Comparison of ENCODE assay signal across 1 cellular context in the genomic region with DNA sequence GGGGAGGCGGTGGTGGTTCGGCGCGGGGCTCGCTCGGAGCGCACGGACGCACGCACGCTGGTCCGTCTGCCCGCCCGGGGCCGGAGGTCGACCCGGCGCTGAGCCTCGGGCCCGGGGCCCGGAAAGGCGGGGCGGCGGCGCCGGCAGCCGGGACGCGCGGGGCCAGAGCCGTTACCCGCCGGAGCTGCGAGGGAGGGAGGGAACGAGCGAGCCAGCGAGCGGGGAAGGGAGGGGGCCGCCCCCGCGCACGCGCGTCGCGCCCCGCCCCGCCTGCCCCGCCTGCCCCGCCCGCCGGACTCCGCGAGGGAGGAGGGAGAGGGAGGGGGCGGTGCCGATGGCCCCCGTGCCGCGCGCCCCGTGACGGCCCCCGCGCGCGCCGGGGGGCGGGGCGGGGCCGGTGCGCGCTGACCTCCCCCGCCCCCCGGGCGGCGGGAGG.
TF ChIP-seq lines count a peak whose summit lies in the region.

No MANE protein-coding gene starts in this region.

TF ChIP-seq in HepG2, 621 proteins besides CTCF, POLR2A, EP300 and RAD21 (continues in another document):
- TF ChIP-seq ARNTL (CRISPR knock-in tag; IDR thresholded peaks at IDR 0.05), result no peak
- no peak for TF ChIP-seq GATAD1 (CRISPR knock-in tag; IDR thresholded peaks at IDR 0.05)
- TF ChIP-seq RBFOX2 (IDR thresholded peaks at IDR 0.05; ENCODE audit: low read depth, low read length), result peak; percentile 84
- TF ChIP-seq SP1 (IDR thresholded peaks at IDR 0.05), result no peak
- peak; percentile 31; the same call in 1 of the 2 replicates for TF ChIP-seq SP1 (CRISPR knock-in tag; IDR thresholded peaks at IDR 0.05)
- no peak for TF ChIP-seq NFKB2 (CRISPR knock-in tag; IDR thresholded peaks at IDR 0.05; ENCODE audit: borderline replicate concordance)
- TF ChIP-seq HES4 (CRISPR knock-in tag; IDR thresholded peaks at IDR 0.05; ENCODE audit: borderline replicate concordance), result peak; percentile 58; the same call in 1 of the 2 replicates
- no peak for TF ChIP-seq HOXD1 (CRISPR knock-in tag; IDR thresholded peaks at IDR 0.05)
- TF ChIP-seq, protein P1, sequence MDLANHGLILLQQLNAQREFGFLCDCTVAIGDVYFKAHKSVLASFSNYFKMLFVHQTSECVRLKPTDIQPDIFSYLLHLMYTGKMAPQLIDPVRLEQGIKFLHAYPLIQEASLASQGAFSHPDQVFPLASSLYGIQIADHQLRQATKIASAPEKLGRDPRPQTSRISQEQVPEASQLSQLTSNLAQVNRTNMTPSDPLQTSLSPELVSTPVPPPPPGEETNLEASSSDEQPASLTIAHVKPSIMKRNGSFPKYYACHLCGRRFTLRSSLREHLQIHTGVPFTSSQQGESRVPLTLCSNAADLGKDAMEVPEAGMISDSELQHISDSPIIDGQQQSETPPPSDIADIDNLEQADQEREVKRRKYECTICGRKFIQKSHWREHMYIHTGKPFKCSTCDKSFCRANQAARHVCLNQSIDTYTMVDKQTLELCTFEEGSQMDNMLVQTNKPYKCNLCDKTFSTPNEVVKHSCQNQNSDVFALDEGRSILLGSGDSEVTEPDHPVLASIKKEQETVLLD (CRISPR knock-in tag; IDR thresholded peaks at IDR 0.05; ENCODE audit: low read depth), result peak; percentile 87
- no peak for TF ChIP-seq ZKSCAN5 (CRISPR knock-in tag; IDR thresholded peaks at IDR 0.05)
- no peak for TF ChIP-seq ZNF850 (CRISPR knock-in tag; conservative IDR thresholded peaks at IDR 0.05)
- TF ChIP-seq ZNF292 (CRISPR knock-in tag; IDR thresholded peaks at IDR 0.05; ENCODE audit: borderline replicate concordance, low read depth), result no peak
- TF ChIP-seq, protein P2, sequence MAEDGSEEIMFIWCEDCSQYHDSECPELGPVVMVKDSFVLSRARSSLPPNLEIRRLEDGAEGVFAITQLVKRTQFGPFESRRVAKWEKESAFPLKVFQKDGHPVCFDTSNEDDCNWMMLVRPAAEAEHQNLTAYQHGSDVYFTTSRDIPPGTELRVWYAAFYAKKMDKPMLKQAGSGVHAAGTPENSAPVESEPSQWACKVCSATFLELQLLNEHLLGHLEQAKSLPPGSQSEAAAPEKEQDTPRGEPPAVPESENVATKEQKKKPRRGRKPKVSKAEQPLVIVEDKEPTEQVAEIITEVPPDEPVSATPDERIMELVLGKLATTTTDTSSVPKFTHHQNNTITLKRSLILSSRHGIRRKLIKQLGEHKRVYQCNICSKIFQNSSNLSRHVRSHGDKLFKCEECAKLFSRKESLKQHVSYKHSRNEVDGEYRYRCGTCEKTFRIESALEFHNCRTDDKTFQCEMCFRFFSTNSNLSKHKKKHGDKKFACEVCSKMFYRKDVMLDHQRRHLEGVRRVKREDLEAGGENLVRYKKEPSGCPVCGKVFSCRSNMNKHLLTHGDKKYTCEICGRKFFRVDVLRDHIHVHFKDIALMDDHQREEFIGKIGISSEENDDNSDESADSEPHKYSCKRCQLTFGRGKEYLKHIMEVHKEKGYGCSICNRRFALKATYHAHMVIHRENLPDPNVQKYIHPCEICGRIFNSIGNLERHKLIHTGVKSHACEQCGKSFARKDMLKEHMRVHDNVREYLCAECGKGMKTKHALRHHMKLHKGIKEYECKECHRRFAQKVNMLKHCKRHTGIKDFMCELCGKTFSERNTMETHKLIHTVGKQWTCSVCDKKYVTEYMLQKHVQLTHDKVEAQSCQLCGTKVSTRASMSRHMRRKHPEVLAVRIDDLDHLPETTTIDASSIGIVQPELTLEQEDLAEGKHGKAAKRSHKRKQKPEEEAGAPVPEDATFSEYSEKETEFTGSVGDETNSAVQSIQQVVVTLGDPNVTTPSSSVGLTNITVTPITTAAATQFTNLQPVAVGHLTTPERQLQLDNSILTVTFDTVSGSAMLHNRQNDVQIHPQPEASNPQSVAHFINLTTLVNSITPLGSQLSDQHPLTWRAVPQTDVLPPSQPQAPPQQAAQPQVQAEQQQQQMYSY (CRISPR knock-in tag; IDR thresholded peaks at IDR 0.05), result no peak
- no peak for TF ChIP-seq KAT7 (CRISPR knock-in tag; IDR thresholded peaks at IDR 0.05; ENCODE audit: borderline replicate concordance)
- TF ChIP-seq MXI1 (IDR thresholded peaks at IDR 0.05; ENCODE audit: borderline replicate concordance, low read depth, low read length), result peak; percentile 2; the same call in 1 of the 3 replicates
- 0 out of 2 replicates have a peak, but pooled peaks have one; percentile 44 for TF ChIP-seq POLR2G (IDR thresholded peaks at IDR 0.05; ENCODE audit: low read depth, low read length)
- TF ChIP-seq, protein P3, sequence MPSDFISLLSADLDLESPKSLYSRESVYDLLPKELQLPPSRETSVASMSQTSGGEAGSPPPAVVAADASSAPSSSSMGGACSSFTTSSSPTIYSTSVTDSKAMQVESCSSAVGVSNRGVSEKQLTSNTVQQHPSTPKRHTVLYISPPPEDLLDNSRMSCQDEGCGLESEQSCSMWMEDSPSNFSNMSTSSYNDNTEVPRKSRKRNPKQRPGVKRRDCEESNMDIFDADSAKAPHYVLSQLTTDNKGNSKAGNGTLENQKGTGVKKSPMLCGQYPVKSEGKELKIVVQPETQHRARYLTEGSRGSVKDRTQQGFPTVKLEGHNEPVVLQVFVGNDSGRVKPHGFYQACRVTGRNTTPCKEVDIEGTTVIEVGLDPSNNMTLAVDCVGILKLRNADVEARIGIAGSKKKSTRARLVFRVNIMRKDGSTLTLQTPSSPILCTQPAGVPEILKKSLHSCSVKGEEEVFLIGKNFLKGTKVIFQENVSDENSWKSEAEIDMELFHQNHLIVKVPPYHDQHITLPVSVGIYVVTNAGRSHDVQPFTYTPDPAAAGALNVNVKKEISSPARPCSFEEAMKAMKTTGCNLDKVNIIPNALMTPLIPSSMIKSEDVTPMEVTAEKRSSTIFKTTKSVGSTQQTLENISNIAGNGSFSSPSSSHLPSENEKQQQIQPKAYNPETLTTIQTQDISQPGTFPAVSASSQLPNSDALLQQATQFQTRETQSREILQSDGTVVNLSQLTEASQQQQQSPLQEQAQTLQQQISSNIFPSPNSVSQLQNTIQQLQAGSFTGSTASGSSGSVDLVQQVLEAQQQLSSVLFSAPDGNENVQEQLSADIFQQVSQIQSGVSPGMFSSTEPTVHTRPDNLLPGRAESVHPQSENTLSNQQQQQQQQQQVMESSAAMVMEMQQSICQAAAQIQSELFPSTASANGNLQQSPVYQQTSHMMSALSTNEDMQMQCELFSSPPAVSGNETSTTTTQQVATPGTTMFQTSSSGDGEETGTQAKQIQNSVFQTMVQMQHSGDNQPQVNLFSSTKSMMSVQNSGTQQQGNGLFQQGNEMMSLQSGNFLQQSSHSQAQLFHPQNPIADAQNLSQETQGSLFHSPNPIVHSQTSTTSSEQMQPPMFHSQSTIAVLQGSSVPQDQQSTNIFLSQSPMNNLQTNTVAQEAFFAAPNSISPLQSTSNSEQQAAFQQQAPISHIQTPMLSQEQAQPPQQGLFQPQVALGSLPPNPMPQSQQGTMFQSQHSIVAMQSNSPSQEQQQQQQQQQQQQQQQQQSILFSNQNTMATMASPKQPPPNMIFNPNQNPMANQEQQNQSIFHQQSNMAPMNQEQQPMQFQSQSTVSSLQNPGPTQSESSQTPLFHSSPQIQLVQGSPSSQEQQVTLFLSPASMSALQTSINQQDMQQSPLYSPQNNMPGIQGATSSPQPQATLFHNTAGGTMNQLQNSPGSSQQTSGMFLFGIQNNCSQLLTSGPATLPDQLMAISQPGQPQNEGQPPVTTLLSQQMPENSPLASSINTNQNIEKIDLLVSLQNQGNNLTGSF (CRISPR knock-in tag; IDR thresholded peaks at IDR 0.05), result no peak
- TF ChIP-seq MAZ (IDR thresholded peaks at IDR 0.05; ENCODE audit: borderline replicate concordance, low read depth, low read length), result peak; percentile 78; the same call in 1 of the 2 replicates
- peak; percentile 48; the same call in 1 of the 2 replicates for TF ChIP-seq MAZ (CRISPR knock-in tag; IDR thresholded peaks at IDR 0.05; ENCODE audit: low read depth)
- TF ChIP-seq, protein P4, sequence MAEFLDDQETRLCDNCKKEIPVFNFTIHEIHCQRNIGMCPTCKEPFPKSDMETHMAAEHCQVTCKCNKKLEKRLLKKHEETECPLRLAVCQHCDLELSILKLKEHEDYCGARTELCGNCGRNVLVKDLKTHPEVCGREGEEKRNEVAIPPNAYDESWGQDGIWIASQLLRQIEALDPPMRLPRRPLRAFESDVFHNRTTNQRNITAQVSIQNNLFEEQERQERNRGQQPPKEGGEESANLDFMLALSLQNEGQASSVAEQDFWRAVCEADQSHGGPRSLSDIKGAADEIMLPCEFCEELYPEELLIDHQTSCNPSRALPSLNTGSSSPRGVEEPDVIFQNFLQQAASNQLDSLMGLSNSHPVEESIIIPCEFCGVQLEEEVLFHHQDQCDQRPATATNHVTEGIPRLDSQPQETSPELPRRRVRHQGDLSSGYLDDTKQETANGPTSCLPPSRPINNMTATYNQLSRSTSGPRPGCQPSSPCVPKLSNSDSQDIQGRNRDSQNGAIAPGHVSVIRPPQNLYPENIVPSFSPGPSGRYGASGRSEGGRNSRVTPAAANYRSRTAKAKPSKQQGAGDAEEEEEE (CRISPR knock-in tag; IDR thresholded peaks at IDR 0.05; ENCODE audit: borderline replicate concordance), result no peak
- no peak for TF ChIP-seq ZNF432 (CRISPR knock-in tag; IDR thresholded peaks at IDR 0.05; ENCODE audit: borderline replicate concordance)
- no peak for TF ChIP-seq ZNF138 (CRISPR knock-in tag; IDR thresholded peaks at IDR 0.05; ENCODE audit: low read depth)
- TF ChIP-seq, protein P5, sequence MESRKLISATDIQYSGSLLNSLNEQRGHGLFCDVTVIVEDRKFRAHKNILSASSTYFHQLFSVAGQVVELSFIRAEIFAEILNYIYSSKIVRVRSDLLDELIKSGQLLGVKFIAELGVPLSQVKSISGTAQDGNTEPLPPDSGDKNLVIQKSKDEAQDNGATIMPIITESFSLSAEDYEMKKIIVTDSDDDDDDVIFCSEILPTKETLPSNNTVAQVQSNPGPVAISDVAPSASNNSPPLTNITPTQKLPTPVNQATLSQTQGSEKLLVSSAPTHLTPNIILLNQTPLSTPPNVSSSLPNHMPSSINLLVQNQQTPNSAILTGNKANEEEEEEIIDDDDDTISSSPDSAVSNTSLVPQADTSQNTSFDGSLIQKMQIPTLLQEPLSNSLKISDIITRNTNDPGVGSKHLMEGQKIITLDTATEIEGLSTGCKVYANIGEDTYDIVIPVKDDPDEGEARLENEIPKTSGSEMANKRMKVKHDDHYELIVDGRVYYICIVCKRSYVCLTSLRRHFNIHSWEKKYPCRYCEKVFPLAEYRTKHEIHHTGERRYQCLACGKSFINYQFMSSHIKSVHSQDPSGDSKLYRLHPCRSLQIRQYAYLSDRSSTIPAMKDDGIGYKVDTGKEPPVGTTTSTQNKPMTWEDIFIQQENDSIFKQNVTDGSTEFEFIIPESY (CRISPR knock-in tag; IDR thresholded peaks at IDR 0.05), result no peak
- TF ChIP-seq, protein P6, sequence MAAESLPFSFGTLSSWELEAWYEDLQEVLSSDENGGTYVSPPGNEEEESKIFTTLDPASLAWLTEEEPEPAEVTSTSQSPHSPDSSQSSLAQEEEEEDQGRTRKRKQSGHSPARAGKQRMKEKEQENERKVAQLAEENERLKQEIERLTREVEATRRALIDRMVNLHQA (CRISPR knock-in tag; IDR thresholded peaks at IDR 0.05), result no peak
- no peak for TF ChIP-seq ZFP36L1 (CRISPR knock-in tag; IDR thresholded peaks at IDR 0.05)
- TF ChIP-seq SP5 (CRISPR knock-in tag; IDR thresholded peaks at IDR 0.05; ENCODE audit: borderline replicate concordance, low read depth), result 0 out of 2 replicates have a peak, but pooled peaks have one; percentile 18
- TF ChIP-seq AGO1 (IDR thresholded peaks at IDR 0.05; ENCODE audit: low read depth, low read length, poor library complexity, severe bottlenecking), result no peak
- TF ChIP-seq, protein P7, sequence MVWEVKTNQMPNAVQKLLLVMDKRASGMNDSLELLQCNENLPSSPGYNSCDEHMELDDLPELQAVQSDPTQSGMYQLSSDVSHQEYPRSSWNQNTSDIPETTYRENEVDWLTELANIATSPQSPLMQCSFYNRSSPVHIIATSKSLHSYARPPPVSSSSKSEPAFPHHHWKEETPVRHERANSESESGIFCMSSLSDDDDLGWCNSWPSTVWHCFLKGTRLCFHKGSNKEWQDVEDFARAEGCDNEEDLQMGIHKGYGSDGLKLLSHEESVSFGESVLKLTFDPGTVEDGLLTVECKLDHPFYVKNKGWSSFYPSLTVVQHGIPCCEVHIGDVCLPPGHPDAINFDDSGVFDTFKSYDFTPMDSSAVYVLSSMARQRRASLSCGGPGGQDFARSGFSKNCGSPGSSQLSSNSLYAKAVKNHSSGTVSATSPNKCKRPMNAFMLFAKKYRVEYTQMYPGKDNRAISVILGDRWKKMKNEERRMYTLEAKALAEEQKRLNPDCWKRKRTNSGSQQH (CRISPR knock-in tag; IDR thresholded peaks at IDR 0.05; ENCODE audit: low read depth), result 0 out of 2 replicates have a peak, but pooled peaks have one; percentile 13
- 0 out of 2 replicates have a peak, but pooled peaks have one; percentile 3 for TF ChIP-seq NR2C2 (CRISPR knock-in tag; IDR thresholded peaks at IDR 0.05; ENCODE audit: borderline replicate concordance)
- no peak for TF ChIP-seq SOX6 (IDR thresholded peaks at IDR 0.05)
- TF ChIP-seq SOX6 (CRISPR knock-in tag; IDR thresholded peaks at IDR 0.05), result no peak
- TF ChIP-seq, protein P8, sequence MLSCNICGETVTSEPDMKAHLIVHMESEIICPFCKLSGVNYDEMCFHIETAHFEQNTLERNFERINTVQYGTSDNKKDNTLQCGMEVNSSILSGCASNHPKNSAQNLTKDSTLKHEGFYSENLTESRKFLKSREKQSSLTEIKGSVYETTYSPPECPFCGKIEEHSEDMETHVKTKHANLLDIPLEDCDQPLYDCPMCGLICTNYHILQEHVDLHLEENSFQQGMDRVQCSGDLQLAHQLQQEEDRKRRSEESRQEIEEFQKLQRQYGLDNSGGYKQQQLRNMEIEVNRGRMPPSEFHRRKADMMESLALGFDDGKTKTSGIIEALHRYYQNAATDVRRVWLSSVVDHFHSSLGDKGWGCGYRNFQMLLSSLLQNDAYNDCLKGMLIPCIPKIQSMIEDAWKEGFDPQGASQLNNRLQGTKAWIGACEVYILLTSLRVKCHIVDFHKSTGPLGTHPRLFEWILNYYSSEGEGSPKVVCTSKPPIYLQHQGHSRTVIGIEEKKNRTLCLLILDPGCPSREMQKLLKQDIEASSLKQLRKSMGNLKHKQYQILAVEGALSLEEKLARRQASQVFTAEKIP (CRISPR knock-in tag; IDR thresholded peaks at IDR 0.05; ENCODE audit: borderline replicate concordance), result no peak
- TF ChIP-seq, protein P9, sequence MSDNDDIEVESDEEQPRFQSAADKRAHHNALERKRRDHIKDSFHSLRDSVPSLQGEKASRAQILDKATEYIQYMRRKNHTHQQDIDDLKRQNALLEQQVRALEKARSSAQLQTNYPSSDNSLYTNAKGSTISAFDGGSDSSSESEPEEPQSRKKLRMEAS (IDR thresholded peaks at IDR 0.05), result peak; percentile 41
- TF ChIP-seq, protein P10, sequence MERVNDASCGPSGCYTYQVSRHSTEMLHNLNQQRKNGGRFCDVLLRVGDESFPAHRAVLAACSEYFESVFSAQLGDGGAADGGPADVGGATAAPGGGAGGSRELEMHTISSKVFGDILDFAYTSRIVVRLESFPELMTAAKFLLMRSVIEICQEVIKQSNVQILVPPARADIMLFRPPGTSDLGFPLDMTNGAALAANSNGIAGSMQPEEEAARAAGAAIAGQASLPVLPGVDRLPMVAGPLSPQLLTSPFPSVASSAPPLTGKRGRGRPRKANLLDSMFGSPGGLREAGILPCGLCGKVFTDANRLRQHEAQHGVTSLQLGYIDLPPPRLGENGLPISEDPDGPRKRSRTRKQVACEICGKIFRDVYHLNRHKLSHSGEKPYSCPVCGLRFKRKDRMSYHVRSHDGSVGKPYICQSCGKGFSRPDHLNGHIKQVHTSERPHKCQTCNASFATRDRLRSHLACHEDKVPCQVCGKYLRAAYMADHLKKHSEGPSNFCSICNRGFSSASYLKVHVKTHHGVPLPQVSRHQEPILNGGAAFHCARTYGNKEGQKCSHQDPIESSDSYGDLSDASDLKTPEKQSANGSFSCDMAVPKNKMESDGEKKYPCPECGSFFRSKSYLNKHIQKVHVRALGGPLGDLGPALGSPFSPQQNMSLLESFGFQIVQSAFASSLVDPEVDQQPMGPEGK (CRISPR knock-in tag; IDR thresholded peaks at IDR 0.05), result peak; percentile 65
- no peak for TF ChIP-seq TEAD3 (CRISPR knock-in tag; optimal IDR thresholded peaks at IDR 0.05; ENCODE audit: borderline replicate concordance)
- TF ChIP-seq CHD4 (IDR thresholded peaks at IDR 0.05; ENCODE audit: borderline replicate concordance, low read length), result no peak
- TF ChIP-seq ZNF792 (CRISPR knock-in tag; IDR thresholded peaks at IDR 0.05), result no peak
